Comparison of ENCODE assay signal across 2 cellular contexts in the genomic region with DNA sequence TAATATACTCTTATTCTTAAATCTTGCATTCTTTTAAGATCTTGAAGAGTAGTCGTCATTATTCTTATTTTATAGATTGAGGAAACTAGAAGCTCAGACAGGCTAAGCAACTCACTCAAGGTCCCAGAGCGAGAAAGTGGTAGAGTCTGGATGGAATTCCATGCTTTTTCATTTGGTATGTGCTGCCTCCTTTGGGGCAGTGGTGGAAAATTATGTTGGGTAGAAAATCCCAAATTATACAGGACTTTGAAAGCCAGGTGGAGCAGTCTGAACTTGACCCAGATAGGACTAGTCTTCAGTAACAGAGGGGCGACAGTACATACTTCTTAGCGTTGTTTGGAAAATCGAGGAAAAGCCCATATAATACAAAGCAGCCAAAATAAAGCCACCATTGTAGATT.
TF ChIP-seq lines count a peak whose summit lies in the region.

No MANE protein-coding gene starts in this region.

TF ChIP-seq in HCT116, 20 proteins besides CTCF, POLR2A, EP300 and RAD21 (continued from another document):
- no peak for TF ChIP-seq YY1 (IDR thresholded peaks at IDR 0.05; ENCODE audit: extremely low read depth, insufficient replicate concordance, low read depth, low read length)
- no peak for TF ChIP-seq ELF1 (IDR thresholded peaks at IDR 0.05; ENCODE audit: borderline replicate concordance, low read depth)
- TF ChIP-seq EGR1 (IDR thresholded peaks at IDR 0.05; ENCODE audit: low read depth), result no peak
- no peak for TF ChIP-seq FOSL1 (IDR thresholded peaks at IDR 0.05; ENCODE audit: low read depth)
- TF ChIP-seq ZNF274 (IDR thresholded peaks at IDR 0.05; ENCODE audit: low read depth, low read length), result no peak
- TF ChIP-seq CBX3 (IDR thresholded peaks at IDR 0.05; ENCODE audit: low read depth), result no peak
- TF ChIP-seq ZFX (IDR thresholded peaks at IDR 0.05), result no peak

TF ChIP-seq in WTC11, 78 proteins besides CTCF, POLR2A, EP300 and RAD21:
- TF ChIP-seq ARID4B (CRISPR knock-in tag; IDR thresholded peaks at IDR 0.05; ENCODE audit: borderline replicate concordance) (no peak), GTF2I (CRISPR knock-in tag; conservative IDR thresholded peaks at IDR 0.05) (no peak), ZNF512 (CRISPR knock-in tag; IDR thresholded peaks at IDR 0.05; ENCODE audit: borderline replicate concordance) (no peak), ESRRA (CRISPR knock-in tag; IDR thresholded peaks at IDR 0.05; ENCODE audit: borderline replicate concordance) (no peak), ZNF281 (CRISPR knock-in tag; IDR thresholded peaks at IDR 0.05) (no peak), PRRX2 (CRISPR knock-in tag; IDR thresholded peaks at IDR 0.05) (no peak), SMAD3 (CRISPR knock-in tag; IDR thresholded peaks at IDR 0.05; ENCODE audit: borderline replicate concordance) (no peak), USF1 (CRISPR knock-in tag; IDR thresholded peaks at IDR 0.05) (no peak)
